ENCODE assay signal across 26 cellular contexts in genomic region chr16:14464192-14464591, GRCh38.
"Had no signal": no experiment of that assay in that cellular context is flagged by ENCODE, and none has a peak within 500 bp of the region (broad histone marks: within the 10 kb centered on the region; RNA-seq: fewer than 3 reads in every experiment).

No MANE protein-coding gene starts in this region.

- H3K4me3 Mint-ChIP-seq: immature natural killer cell; mesothelial cell of epicardium; natural killer cell treated with Interleukin-12 subunit alpha and Interleukin-12 subunit beta and Interleukin-15 and Interleukin-18, amount 100 ng/mL, for 72 hours; stimulated activated naive CD8-positive, alpha-beta T cell treated with anti-CD3 and anti-CD28 coated beads, Interleukin-15, Interleukin-2, amounts not matched to agents 100 ng/mL and 50 ng/mL, for 24 hours had no signal

- H3K36me3 ChIP-seq: ovary, right atrium auricular region, suprapubic skin, thoracic aorta had no signal

- H3K4me3 ChIP-seq: left ventricle myocardium inferior, lung, ovary, right atrium auricular region, skin epidermis, suprapubic skin, thoracic aorta, tibial artery, upper lobe of right lung had no signal

- H3K27ac Mint-ChIP-seq: immature natural killer cell; mesothelial cell of epicardium; progenitor cell of endocrine pancreas; stimulated activated naive CD8-positive, alpha-beta T cell treated with anti-CD3 and anti-CD28 coated beads, Interleukin-15, Interleukin-2, amounts not matched to agents 100 ng/mL and 50 ng/mL, for 24 hours had no signal

- H3K9me3 Mint-ChIP-seq: natural killer cell treated with Interleukin-12 subunit alpha and Interleukin-12 subunit beta and Interleukin-15 and Interleukin-18, amount 100 ng/mL, for 72 hours; stimulated activated naive CD8-positive, alpha-beta T cell treated with anti-CD3 and anti-CD28 coated beads, Interleukin-15, Interleukin-2, amounts not matched to agents 100 ng/mL and 50 ng/mL, for 24 hours had no signal

- DNase-seq: hypothalamus; immature natural killer cell; kidney; left ventricle myocardium inferior; mesendoderm; naive thymus-derived CD4-positive, alpha-beta T cell; ovary; stimulated activated CD4-positive, alpha-beta T cell treated with anti-CD3 and anti-CD28 coated beads, Interleukin-12 subunit alpha, Interleukin-12 subunit beta, amount 100 ng/mL, for 4 hours; stimulated activated CD4-positive, alpha-beta T cell treated with anti-CD3 and anti-CD28 coated beads, Interleukin-15, amount 100 ng/mL, for 24 hours; stimulated activated CD4-positive, alpha-beta T cell treated with anti-CD3 and anti-CD28 coated beads, Interleukin-2, amount 100 ng/mL, for 24 hours; stimulated activated CD4-positive, alpha-beta T cell treated with anti-CD3 and anti-CD28 coated beads, Interleukin-4, amount 100 ng/mL, for 1 hour; stimulated activated naive CD4-positive, alpha-beta T cell; tibial artery; upper lobe of right lung had no signal

- ATAC-seq: naive thymus-derived CD4-positive, alpha-beta T cell; natural killer cell treated with Interleukin-12 subunit alpha and Interleukin-12 subunit beta and Interleukin-15 and Interleukin-18, amount 100 ng/mL, for 72 hours; sciatic nerve; upper lobe of right lung had no signal

- H3K4me1 ChIP-seq: suprapubic skin, tibial artery, upper lobe of right lung had no signal

- FAIRE-seq: islet of Langerhans, kidney, urothelium cell line had no signal

- H3K27me3 Mint-ChIP-seq: naive thymus-derived CD4-positive, alpha-beta T cell; natural killer cell treated with Interleukin-12 subunit alpha and Interleukin-12 subunit beta and Interleukin-15 and Interleukin-18, amount 100 ng/mL, for 72 hours; progenitor cell of endocrine pancreas; stimulated activated naive CD8-positive, alpha-beta T cell treated with anti-CD3 and anti-CD28 coated beads, Interleukin-15, Interleukin-2, amounts not matched to agents 100 ng/mL and 50 ng/mL, for 24 hours had no signal

- H3K27ac ChIP-seq: left ventricle myocardium inferior, ovary, right atrium auricular region, skin epidermis, suprapubic skin, thoracic aorta, tibial artery, upper lobe of right lung had no signal

- H3K27me3 ChIP-seq: ovary, right atrium auricular region, suprapubic skin, tibial artery, upper lobe of right lung had no signal
